ENCODE assay signal across 8 cellular contexts in genomic region chr12:47744005-47744651, GRCh38.
A peak's percentile ranks its signal among the peaks of the same experiment; 100 is the strongest.
DNase-seq lines count a peak whose midpoint lies in the region; TF ChIP-seq lines count a peak whose summit lies in the region.

No MANE protein-coding gene starts in this region.

- TF ChIP-seq CTCF in GM12864 (IDR thresholded peaks at IDR 0.05; ENCODE audit: low read depth, low read length, missing control alignments) = peak; percentile 76
- TF ChIP-seq CTCF in foreskin fibroblast (IDR thresholded peaks at IDR 0.05; ENCODE audit: low read depth, low read length) = peak; percentile 15

- DNase-seq in GM12864 (ENCODE audit: low read depth) = no peak
- DNase-seq in NCI-H2171 (lab: John Stamatoyannopoulos, UW) = peak; percentile 33
- DNase-seq in activated T-cell treated with anti-CD3 and anti-CD28 coated beads for 48 hours (ENCODE audit: low read depth) = peak; percentile 35
- DNase-seq in foreskin fibroblast = no peak
- peak; percentile 26 to 33 for DNase-seq in stimulated activated CD4-positive, alpha-beta T cell treated with anti-CD3 and anti-CD28 coated beads, Interleukin-4, amount 100 ng/mL, for 48 hours (ENCODE audit: low read depth in 2 of 2)
- no peak for DNase-seq in SHP77 treated with DMSO at 0.1 percent for 48 hours (lab: John Stamatoyannopoulos, UW)
- no peak for DNase-seq in GF-D8 (lab: John Stamatoyannopoulos, UW)
- DNase-seq in EL = no peak

- no peak overlapping the region for H3K4me3 ChIP-seq in GM12864 (ENCODE audit: low read depth, low read length)
- no peak overlapping the region for H3K4me3 ChIP-seq in foreskin fibroblast (ENCODE audit: low read depth in 1 of 2, low read length in 2 of 2)

Comparison
In these comparisons a context has a peak if more than half of its experiments do, and no peak if none do; other contexts are left out.
1. DNase-seq: peak in NCI-H2171 (single experiment), activated T-cell treated with anti-CD3 and anti-CD28 coated beads for 48 hours (single experiment) and stimulated activated CD4-positive, alpha-beta T cell treated with anti-CD3 and anti-CD28 coated beads, Interleukin-4, amount 100 ng/mL, for 48 hours (2 of 2); none in GM12864 (single experiment), foreskin fibroblast (0 of 2), SHP77 treated with DMSO at 0.1 percent for 48 hours (single experiment), GF-D8 (single experiment) and EL (single experiment).